Comparison of ENCODE assay signal across 29 cellular contexts in genomic region chrX:3631196-3631595, GRCh38.
"Had no signal": no experiment of that assay in that cellular context is flagged by ENCODE, and none has a peak within 500 bp of the region (broad histone marks: within the 10 kb centered on the region; RNA-seq: fewer than 3 reads in every experiment).

No MANE protein-coding gene starts in this region.

- H3K4me1 ChIP-seq: parathyroid adenoma, psoas muscle, right lobe of liver, sigmoid colon, stomach, tibial nerve, upper lobe of left lung, vagina had no signal

- ATAC-seq: natural killer cell; psoas muscle; right cardiac atrium; right lobe of liver; stimulated activated effector memory CD8-positive, alpha-beta T cell treated with anti-CD3 and anti-CD28 coated beads, Interleukin-12 subunit alpha, Interleukin-12 subunit beta, amount 100 ng/mL, for 72 hours had no signal

- H3K4me3 ChIP-seq: ovary, psoas muscle, right lobe of liver, sigmoid colon, stomach, thoracic aorta, thyroid gland, tibial nerve, upper lobe of left lung, vagina had no signal

- H3K4me3 Mint-ChIP-seq: natural killer cell; nephron; stimulated activated effector memory CD8-positive, alpha-beta T cell treated with anti-CD3 and anti-CD28 coated beads, Interleukin-12 subunit alpha, Interleukin-12 subunit beta, amount 100 ng/mL, for 72 hours; stimulated activated naive B cell treated with anti-CD40 and anti-IgM and Interleukin-4, amounts not matched to agents 10 μg/mL and 1 μg/mL and 100 μg/mL, for 72 hours; stimulated activated naive CD8-positive, alpha-beta T cell treated with anti-CD3 and anti-CD28 coated beads, Interleukin-15, Interleukin-2, amounts not matched to agents 100 ng/mL and 50 ng/mL, for 24 hours had no signal

- H3K27me3 Mint-ChIP-seq: progenitor cell of endocrine pancreas; stimulated activated naive B cell treated with anti-CD40 and anti-IgM and Interleukin-4, amounts not matched to agents 10 μg/mL and 1 μg/mL and 100 μg/mL, for 72 hours; stimulated activated naive CD8-positive, alpha-beta T cell treated with anti-CD3 and anti-CD28 coated beads, Interleukin-15, Interleukin-2, amounts not matched to agents 100 ng/mL and 50 ng/mL, for 24 hours had no signal

- DNase-seq: natural killer cell; nucleus accumbens; ovary; posterior cingulate gyrus; psoas muscle; right cardiac atrium; right lobe of liver; sigmoid colon; small intestine; stimulated activated CD4-positive, alpha-beta T cell treated with anti-CD3 and anti-CD28 coated beads, Interleukin-15, amount 100 ng/mL, for 24 hours; stimulated activated CD4-positive, alpha-beta T cell treated with anti-CD3 and anti-CD28 coated beads, Interleukin-2, amount 100 ng/mL, for 24 hours; stimulated activated CD4-positive, alpha-beta T cell treated with anti-CD3 and anti-CD28 coated beads, Interleukin-2, amount 100 ng/mL, for 48 hours; stimulated activated CD4-positive, alpha-beta T cell treated with anti-CD3 and anti-CD28 coated beads, Interleukin-4, amount 100 ng/mL, for 24 hours; stimulated activated naive B cell treated with anti-CD40 and anti-IgM and Interleukin-4, amounts not matched to agents 10 μg/mL and 1 μg/mL and 100 μg/mL, for 72 hours; stimulated activated naive CD4-positive, alpha-beta T cell treated with Interleukin-2 at 50 U/mL for 16 hours; stomach; thyroid gland; trophoblast cell; upper lobe of left lung had no signal

- H3K36me3 ChIP-seq: neutrophil, ovary, right lobe of liver, sigmoid colon, thoracic aorta had no signal

- H3K27ac ChIP-seq: neutrophil, ovary, parathyroid adenoma, psoas muscle, right lobe of liver, sigmoid colon, stomach, thoracic aorta, thyroid gland, tibial nerve, upper lobe of left lung, vagina had no signal

- H3K9me3 Mint-ChIP-seq: stimulated activated effector memory CD8-positive, alpha-beta T cell treated with anti-CD3 and anti-CD28 coated beads, Interleukin-12 subunit alpha, Interleukin-12 subunit beta, amount 100 ng/mL, for 72 hours; stimulated activated naive CD8-positive, alpha-beta T cell treated with anti-CD3 and anti-CD28 coated beads, Interleukin-15, Interleukin-2, amounts not matched to agents 100 ng/mL and 50 ng/mL, for 24 hours had no signal

- H3K79me2 ChIP-seq: parathyroid adenoma had no signal

- FAIRE-seq: small intestine, urothelium cell line had no signal

- H3K9me3 ChIP-seq: neutrophil, ovary, psoas muscle, right lobe of liver, sigmoid colon, stomach, thoracic aorta, thyroid gland, tibial nerve, upper lobe of left lung, vagina had no signal

- H3K27ac Mint-ChIP-seq: natural killer cell; nephron; stimulated activated effector memory CD8-positive, alpha-beta T cell treated with anti-CD3 and anti-CD28 coated beads, Interleukin-12 subunit alpha, Interleukin-12 subunit beta, amount 100 ng/mL, for 72 hours; stimulated activated naive B cell treated with anti-CD40 and anti-IgM and Interleukin-4, amounts not matched to agents 10 μg/mL and 1 μg/mL and 100 μg/mL, for 72 hours; stimulated activated naive CD8-positive, alpha-beta T cell treated with anti-CD3 and anti-CD28 coated beads, Interleukin-15, Interleukin-2, amounts not matched to agents 100 ng/mL and 50 ng/mL, for 24 hours had no signal

- H3K27me3 ChIP-seq: neutrophil, ovary, right lobe of liver, sigmoid colon, stomach, thyroid gland, tibial nerve, upper lobe of left lung, vagina had no signal

- H2AFZ ChIP-seq: parathyroid adenoma had no signal

- H3K4me1 Mint-ChIP-seq: nephron had no signal

- H3K9ac ChIP-seq: parathyroid adenoma had no signal
